Comparison of ENCODE assay signal across 15 cellular contexts in genomic region chr14:24235804-24236688, GRCh38. TPM values are rescaled to one million over a fixed set of nuclear protein-coding genes. Genes with fewer than 3 reads are reported as not detected.
DNase-seq lines count a peak whose midpoint lies in the region; ATAC-seq and TF ChIP-seq lines count a peak whose summit lies in the region.
"Had no signal": no experiment of that assay in that cellular context is flagged by ENCODE, and none has a peak within 500 bp of the region (broad histone marks: within the 10 kb centered on the region; RNA-seq: fewer than 3 reads in every experiment).

No MANE protein-coding gene starts in this region.

- no peak overlapping the region for H3K4me3 ChIP-seq in mesendoderm (ENCODE audit: low read length)
- H3K4me3 ChIP-seq: GM23338, hepatocyte, prostate gland had no signal

- H3K36me3 Mint-ChIP-seq in IgD-negative memory B cell: no peaks in the 10 kb centered on the region
- peaks cover 33% of the 10 kb centered on the region for H3K36me3 Mint-ChIP-seq in activated naive CD8-positive, alpha-beta T cell treated with anti-CD3 and anti-CD28 coated beads, Interleukin-2, amount 10 ng/mL, durations not matched to agents 7 days and 5 days
- peaks cover 9% of the 10 kb centered on the region for H3K36me3 Mint-ChIP-seq in neural crest cell (ENCODE audit: low read depth)

- peaks cover 2% of the 10 kb centered on the region for H3K4me1 ChIP-seq in mesendoderm (ENCODE audit: control insufficient read depth, low read depth, low read length)

- H3K4me2 ChIP-seq in mesendoderm (ENCODE audit: low read length): no peak overlapping the region
- H3K4me2 ChIP-seq: GM23338, hepatocyte had no signal

- no peak for DNase-seq in activated naive CD8-positive, alpha-beta T cell treated with anti-CD3 and anti-CD28 coated beads, Interleukin-2, amount 10 ng/mL, durations not matched to agents 7 days and 5 days
- DNase-seq in neural crest cell (ENCODE audit: low read depth, low spot score): no peak
- DNase-seq in HCEC 1CT: no peak
- no peak for DNase-seq in mesendoderm
- DNase-seq in NCI-H187 treated with DMSO at 0.1 percent for 48 hours (lab: John Stamatoyannopoulos, UW): no peak
- DNase-seq: activated CD4-positive, alpha-beta T cell treated with anti-CD3 and anti-CD28 coated beads, Interleukin-2, amount 50 U/mL, for 1 hour; DMS79; NCI-H1930; SHP77; stimulated activated CD4-positive, alpha-beta T cell treated with anti-CD3 and anti-CD28 coated beads, Interleukin-12 subunit alpha, Interleukin-12 subunit beta, amount 100 ng/mL, for 4 hours; substantia nigra had no signal

- H2BK15ac ChIP-seq in mesendoderm (replicated peaks; ENCODE audit: low read depth): no peak overlapping the region

- no peak overlapping the region for H2BK5ac ChIP-seq in mesendoderm (ENCODE audit: low read length)

- no peak overlapping the region for H2BK120ac ChIP-seq in mesendoderm (ENCODE audit: low read depth, low read length)

- H4K5ac ChIP-seq in mesendoderm (ENCODE audit: low read length): no peak overlapping the region

- peaks cover 9% of the 10 kb centered on the region for H3K79me2 ChIP-seq in mesendoderm (ENCODE audit: control insufficient read depth, insufficient read depth, low read length)

- H3K27ac Mint-ChIP-seq in IgD-negative memory B cell: peak overlapping the region; percentile 76 to 81 (median 77)
- H3K27ac Mint-ChIP-seq in activated naive CD8-positive, alpha-beta T cell treated with anti-CD3 and anti-CD28 coated beads, Interleukin-2, amount 10 ng/mL, durations not matched to agents 7 days and 5 days: peak overlapping the region; percentile 10
- no peak overlapping the region for H3K27ac Mint-ChIP-seq in neural crest cell (ENCODE audit: unreplicated experiment)
- H3K27ac Mint-ChIP-seq: GM23338 had no signal

- no peak overlapping the region for H3K9ac ChIP-seq in mesendoderm (ENCODE audit: low read length)

- H3K9me3 Mint-ChIP-seq in IgD-negative memory B cell (no peaks in the 10 kb centered on the region), neural crest cell (no peaks in the 10 kb centered on the region)
- no peaks in the 10 kb centered on the region for H3K9me3 Mint-ChIP-seq in activated naive CD8-positive, alpha-beta T cell treated with anti-CD3 and anti-CD28 coated beads, Interleukin-2, amount 10 ng/mL, durations not matched to agents 7 days and 5 days
- H3K9me3 Mint-ChIP-seq: GM23338 had no signal

- WGBS in mesendoderm (ENCODE audit: extremely low coverage, insufficient coverage, low lambda C conversion rate): no CpG with 5 or more reads among the region's 5 CpGs

- no peaks in the 10 kb centered on the region for H3K27me3 ChIP-seq in mesendoderm (ENCODE audit: insufficient read depth, low read length, poor library complexity)
- H3K27me3 ChIP-seq: hepatocyte had no signal

- H3K27ac ChIP-seq in mesendoderm (ENCODE audit: low read depth, low read length): no peak overlapping the region
- H3K27ac ChIP-seq: hepatocyte, prostate gland had no signal

- no peaks in the 10 kb centered on the region for H3K27me3 Mint-ChIP-seq in IgD-negative memory B cell
- H3K27me3 Mint-ChIP-seq in activated naive CD8-positive, alpha-beta T cell treated with anti-CD3 and anti-CD28 coated beads, Interleukin-2, amount 10 ng/mL, durations not matched to agents 7 days and 5 days: no peaks in the 10 kb centered on the region
- no peaks in the 10 kb centered on the region for H3K27me3 Mint-ChIP-seq in neural crest cell (ENCODE audit: low read depth)

- H2AK5ac ChIP-seq in mesendoderm (ENCODE audit: low read length): no peak overlapping the region

- H3K4me3 Mint-ChIP-seq in IgD-negative memory B cell (peak overlapping the region in 1 of 4 donors; percentile 92), neural crest cell (peak overlapping the region; percentile 42)
- no peak overlapping the region for H3K4me3 Mint-ChIP-seq in activated naive CD8-positive, alpha-beta T cell treated with anti-CD3 and anti-CD28 coated beads, Interleukin-2, amount 10 ng/mL, durations not matched to agents 7 days and 5 days
- H3K4me3 Mint-ChIP-seq: GM23338 had no signal

- H3K18ac ChIP-seq in mesendoderm (ENCODE audit: low read length): no peak overlapping the region

- peaks cover 8% of the 10 kb centered on the region for H3K79me1 ChIP-seq in mesendoderm (ENCODE audit: low read length)

- H3K4me1 Mint-ChIP-seq in IgD-negative memory B cell: peaks cover 30 to 57% (median 53%) of the 10 kb centered on the region in 3 donors
- H3K4me1 Mint-ChIP-seq in activated naive CD8-positive, alpha-beta T cell treated with anti-CD3 and anti-CD28 coated beads, Interleukin-2, amount 10 ng/mL, durations not matched to agents 7 days and 5 days: peaks cover 55% of the 10 kb centered on the region
- peaks cover 46% of the 10 kb centered on the region for H3K4me1 Mint-ChIP-seq in neural crest cell

- H4K8ac ChIP-seq in mesendoderm (ENCODE audit: low read depth, low read length): no peak overlapping the region

- H3K4ac ChIP-seq in mesendoderm (ENCODE audit: low read depth, low read length): no peak overlapping the region

- no peak for TF ChIP-seq CTCF in neural crest cell (conservative IDR thresholded peaks at IDR 0.05)

- H3K56ac ChIP-seq in mesendoderm (ENCODE audit: low read length): no peak overlapping the region

- no peak for ATAC-seq in activated naive CD8-positive, alpha-beta T cell treated with anti-CD3 and anti-CD28 coated beads, Interleukin-2, amount 10 ng/mL, durations not matched to agents 7 days and 5 days (ENCODE audit: low read depth)
- ATAC-seq: GM23338 had no signal

- POLR2A ChIA-PET in activated naive CD8-positive, alpha-beta T cell treated with anti-CD3 and anti-CD28 coated beads, Interleukin-2, amount 10 ng/mL, durations not matched to agents 7 days and 5 days (lab: Charles Lee): interaction anchor here (0.6 to 1.7 kb wide), 5 partner anchors 11 to 194 kb away, joined by 3 to 6 read pairs (median 5); partner anchors contain the start of genes CHMP4A, KHNYN and MDP1

- no peak overlapping the region for H3K23ac ChIP-seq in mesendoderm (ENCODE audit: low read length)

- H3K36me3 ChIP-seq in mesendoderm (ENCODE audit: control insufficient read depth, insufficient read depth, low read length): peaks cover 2% of the 10 kb centered on the region

RNA-seq across cellular contexts. Expression of gene GMPR2, which starts 3.3 kb away (rescaled TPM):
- polyA plus RNA-seq in IgD-negative memory B cell: 64.1 TPM
- 10 to 100 TPM; 76.6 to 82.2 TPM for total RNA-seq in activated naive CD8-positive, alpha-beta T cell treated with anti-CD3 and anti-CD28 coated beads, Interleukin-2, amount 10 ng/mL, durations not matched to agents 7 days and 5 days
- 64.0 and 66.2 TPM in 2 replicates for total RNA-seq in neural crest cell
- polyA plus RNA-seq in mesendoderm (2013, experiment 1 of 2): 61.7 TPM
- polyA plus RNA-seq in mesendoderm (2013, experiment 2 of 2): 58.8 TPM

RNA-seq across cellular contexts. Expression of gene NEDD8, which starts 3.9 kb away (rescaled TPM):
- 273 TPM for polyA plus RNA-seq in IgD-negative memory B cell
- total RNA-seq in activated naive CD8-positive, alpha-beta T cell treated with anti-CD3 and anti-CD28 coated beads, Interleukin-2, amount 10 ng/mL, durations not matched to agents 7 days and 5 days: 100 to 1,000 TPM; 179 to 196 TPM
- total RNA-seq in neural crest cell: 191 and 208 TPM in 2 replicates
- polyA plus RNA-seq in mesendoderm (2013, experiment 1 of 2): 326 TPM
- 329 TPM for polyA plus RNA-seq in mesendoderm (2013, experiment 2 of 2)

RNA-seq across cellular contexts. Expression of gene TINF2, which starts 6.4 kb away (rescaled TPM):
- polyA plus RNA-seq in IgD-negative memory B cell: 186 TPM
- total RNA-seq in activated naive CD8-positive, alpha-beta T cell treated with anti-CD3 and anti-CD28 coated beads, Interleukin-2, amount 10 ng/mL, durations not matched to agents 7 days and 5 days: 100 to 1,000 TPM; 122 to 124 TPM
- total RNA-seq in neural crest cell: 63.4 and 66.7 TPM in 2 replicates
- polyA plus RNA-seq in mesendoderm (2013, experiment 1 of 2): 34.7 TPM
- 36.3 TPM for polyA plus RNA-seq in mesendoderm (2013, experiment 2 of 2)

RNA-seq across cellular contexts. Expression of gene MDP1, which starts 20.2 kb away (rescaled TPM):
- polyA plus RNA-seq in IgD-negative memory B cell: 33.5 TPM
- 10 to 100 TPM; 11.9 to 15.4 TPM for total RNA-seq in activated naive CD8-positive, alpha-beta T cell treated with anti-CD3 and anti-CD28 coated beads, Interleukin-2, amount 10 ng/mL, durations not matched to agents 7 days and 5 days
- 19.0 and 25.9 TPM in 2 replicates for total RNA-seq in neural crest cell
- polyA plus RNA-seq in mesendoderm (2013, experiment 1 of 2): 31.6 TPM
- 33.1 TPM for polyA plus RNA-seq in mesendoderm (2013, experiment 2 of 2)

RNA-seq across cellular contexts. Expression of gene CHMP4A, which starts 22.8 kb away (rescaled TPM):
- 170 TPM for polyA plus RNA-seq in IgD-negative memory B cell
- 10 to 100 TPM; 93.6 to 97.8 TPM for total RNA-seq in activated naive CD8-positive, alpha-beta T cell treated with anti-CD3 and anti-CD28 coated beads, Interleukin-2, amount 10 ng/mL, durations not matched to agents 7 days and 5 days
- 42.2 and 44.7 TPM in 2 replicates for total RNA-seq in neural crest cell
- 33.5 TPM for polyA plus RNA-seq in mesendoderm (2013, experiment 1 of 2)
- 32.5 TPM for polyA plus RNA-seq in mesendoderm (2013, experiment 2 of 2)
